In genomic region chr4:8230033-8230432, GRCh38 we compare ENCODE assay signal across 1 cellular context.
TF ChIP-seq lines count a peak whose summit lies in the region.

No MANE protein-coding gene starts in this region.

TF ChIP-seq in H1, 55 proteins besides CTCF, POLR2A, EP300 and RAD21:
- TF ChIP-seq CBX5 (IDR thresholded peaks at IDR 0.05; ENCODE audit: low read depth, low read length): no peak
- peak; percentile 67; the same call in 1 of the 2 replicates for TF ChIP-seq MAFK (IDR thresholded peaks at IDR 0.05; ENCODE audit: low read depth, low read length)
